ENCODE assay signal across 21 cellular contexts in the genomic region with DNA sequence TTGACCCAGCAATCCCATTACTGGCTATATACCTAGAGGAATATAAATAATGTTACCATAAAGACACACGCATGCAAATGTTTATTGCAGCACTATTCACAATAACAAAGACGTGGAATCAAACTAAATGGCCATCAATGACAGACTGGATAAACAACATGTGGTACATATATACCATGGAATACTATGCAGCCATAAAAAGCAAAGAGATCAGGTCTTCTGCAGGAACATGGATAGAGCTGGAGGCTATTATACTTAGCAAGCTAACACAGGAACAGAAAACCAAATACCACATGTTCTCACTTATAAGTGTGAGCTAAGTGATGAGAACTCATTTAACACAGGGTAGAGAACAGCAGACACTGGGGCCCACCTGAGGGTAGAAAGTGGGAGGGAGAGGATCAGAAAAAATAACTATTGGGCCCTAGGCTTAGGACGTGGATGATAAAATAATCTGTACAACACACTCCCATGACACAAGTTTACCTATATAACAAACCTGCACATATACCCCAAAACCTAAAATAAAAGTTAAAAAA.
"Had no signal": no experiment of that assay in that cellular context is flagged by ENCODE, and none has a peak within 500 bp of the region (broad histone marks: within the 10 kb centered on the region; RNA-seq: fewer than 3 reads in every experiment).

No MANE protein-coding gene starts in this region.

- H3K27ac Mint-ChIP-seq: activated CD8-positive, alpha-beta T cell treated with anti-CD3 and anti-CD28 coated beads, Interleukin-2, amount 10 ng/mL, durations not matched to agents 7 days and 5 days; activated naive CD8-positive, alpha-beta T cell treated with anti-CD3 and anti-CD28 coated beads, Interleukin-2, amount 10 ng/mL, durations not matched to agents 7 days and 5 days; T-helper 2 cell treated with Interferon-gamma antibody and Interleukin-4, amounts not matched to agents 5 μg/mL and 100 μg/mL, for 36 hours had no signal

- H3K4me3 ChIP-seq: adrenal gland, breast epithelium had no signal

- H3K36me3 Mint-ChIP-seq: activated naive CD8-positive, alpha-beta T cell treated with anti-CD3 and anti-CD28 coated beads, Interleukin-2, amount 10 ng/mL, durations not matched to agents 7 days and 5 days had no signal

- H3K9me3 Mint-ChIP-seq: activated naive CD8-positive, alpha-beta T cell treated with anti-CD3 and anti-CD28 coated beads, Interleukin-2, amount 10 ng/mL, durations not matched to agents 7 days and 5 days; T-helper 2 cell treated with Interferon-gamma antibody and Interleukin-4, amounts not matched to agents 5 μg/mL and 100 μg/mL, for 36 hours had no signal

- H3K4me3 Mint-ChIP-seq: activated CD8-positive, alpha-beta T cell treated with anti-CD3 and anti-CD28 coated beads, Interleukin-2, amount 10 ng/mL, durations not matched to agents 7 days and 5 days; activated naive CD8-positive, alpha-beta T cell treated with anti-CD3 and anti-CD28 coated beads, Interleukin-2, amount 10 ng/mL, durations not matched to agents 7 days and 5 days; T-helper 2 cell treated with Interferon-gamma antibody and Interleukin-4, amounts not matched to agents 5 μg/mL and 100 μg/mL, for 36 hours had no signal

- H3K4me1 Mint-ChIP-seq: activated naive CD8-positive, alpha-beta T cell treated with anti-CD3 and anti-CD28 coated beads, Interleukin-2, amount 10 ng/mL, durations not matched to agents 7 days and 5 days had no signal

- H3K27me3 ChIP-seq: adrenal gland, breast epithelium had no signal

- H3K9me3 ChIP-seq: adrenal gland, breast epithelium had no signal

- H3K36me3 ChIP-seq: adrenal gland, breast epithelium had no signal

- H3K27ac ChIP-seq: adrenal gland, breast epithelium had no signal

- H3K27me3 Mint-ChIP-seq: activated naive CD8-positive, alpha-beta T cell treated with anti-CD3 and anti-CD28 coated beads, Interleukin-2, amount 10 ng/mL, durations not matched to agents 7 days and 5 days had no signal

- H3K4me1 ChIP-seq: adrenal gland, breast epithelium had no signal

- DNase-seq: activated CD4-positive, alpha-beta T cell treated with anti-CD3 and anti-CD28 coated beads for 4 hours; activated CD8-positive, alpha-beta memory T cell treated with anti-CD3 and anti-CD28 coated beads, Interleukin-2, amount 50 U/mL, for 48 hours; activated CD8-positive, alpha-beta T cell treated with anti-CD3 and anti-CD28 coated beads, Interleukin-2, amount 10 ng/mL, durations not matched to agents 7 days and 5 days; activated naive CD4-positive, alpha-beta T cell treated with anti-CD3 and anti-CD28 coated beads, Interleukin-2, amount 50 U/mL, for 16 hours; activated naive CD8-positive, alpha-beta T cell treated with anti-CD3 and anti-CD28 coated beads, Interleukin-2, amount 10 ng/mL, durations not matched to agents 7 days and 5 days; activated T-cell treated with anti-CD3 and anti-CD28 coated beads, Interleukin-2, amount 50 U/mL, for 1 hour; adrenal gland; anterior cingulate cortex; caudate nucleus; Karpas-422; NCI-H1105 treated with DMSO at 0.1 percent for 48 hours; NCI-H1436 treated with DMSO at 0.1 percent for 48 hours; NCI-H187; NCI-H2081; NCI-H524; NCI-H748 treated with DMSO at 0.1 percent for 48 hours; SIG-M5; T-helper 1 cell had no signal

- ATAC-seq: activated CD4-positive, CD25-positive, alpha-beta regulatory T cell treated with anti-CD3 and anti-CD28 coated beads, Interleukin-2, amount 50 U/mL, for 24 hours; activated CD8-positive, alpha-beta T cell treated with anti-CD3 and anti-CD28 coated beads, Interleukin-2, amount 10 ng/mL, durations not matched to agents 7 days and 5 days had no signal
